Comparison of ENCODE assay signal across 8 cellular contexts in the genomic region with DNA sequence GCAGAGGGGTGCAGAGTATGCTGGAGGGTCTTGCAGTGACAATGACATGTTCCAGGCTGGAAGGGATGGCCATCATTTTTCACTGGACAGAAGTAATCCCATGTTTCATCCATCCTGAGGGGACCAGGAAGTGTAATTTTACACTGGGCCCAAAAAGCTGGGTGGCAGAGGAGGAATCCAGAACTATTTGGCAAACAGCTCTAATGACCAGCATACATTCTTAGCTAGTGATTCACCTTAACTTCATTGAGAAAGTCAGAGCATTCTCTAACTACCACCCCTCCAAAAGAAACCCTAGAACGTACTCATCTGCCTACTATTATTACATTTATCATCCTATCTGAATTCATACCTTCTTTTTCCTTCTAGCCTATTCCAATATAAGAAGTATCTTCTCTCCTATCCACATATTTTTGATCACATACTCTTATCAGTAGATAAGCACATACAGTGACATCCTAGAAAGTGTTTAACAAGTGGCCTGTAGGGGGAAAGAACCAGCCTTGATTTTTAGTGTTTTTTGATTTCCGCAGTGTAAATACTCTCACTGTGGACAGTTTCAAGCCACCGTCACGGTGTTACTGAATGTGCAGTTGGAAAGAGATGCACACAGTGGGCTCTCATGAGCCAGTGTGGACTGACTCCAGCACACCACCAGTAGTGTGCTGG.
DNase-seq lines count a peak whose midpoint lies in the region; TF ChIP-seq lines count a peak whose summit lies in the region.

No MANE protein-coding gene starts in this region.

- H3K79me2 ChIP-seq in Karpas-422 (ENCODE audit: low read length), result peaks cover 88% of the 10 kb centered on the region

- DNase-seq in BJ (ENCODE audit: low read depth) (peak; percentile 49), M059J (ENCODE audit: low read depth) (peak; percentile 88), dermis blood vessel endothelial cell (peak; percentile 18), myocyte (ENCODE audit: low read depth) (peak; percentile 75), Karpas-422 (no peak), HK-2 (ENCODE audit: unreplicated experiment) (no peak), cerebellar nuclear complex (lab: John Stamatoyannopoulos, UW) (no peak)
- DNase-seq in activated naive CD4-positive, alpha-beta T cell treated with anti-CD3 and anti-CD28 coated beads, Interleukin-2, amount 50 U/mL, for 16 hours, result no peak

- TF ChIP-seq CTCF in BJ (IDR thresholded peaks at IDR 0.05; ENCODE audit: insufficient read depth, low read depth, low read length), result peak; percentile 23; the same call in 1 of the 2 replicates

- POLR2A ChIA-PET in BJ (lab: Charles Lee), result no interaction called here

- H2AFZ ChIP-seq in Karpas-422 (ENCODE audit: low read length), result no peak overlapping the region

- H3K4me1 ChIP-seq in Karpas-422 (ENCODE audit: low read length), result peaks cover 26% of the 10 kb centered on the region

- no peak overlapping the region for H3K4me2 ChIP-seq in Karpas-422 (ENCODE audit: low read depth, low read length, poor library complexity, severe bottlenecking)

- H3K27ac ChIP-seq in Karpas-422 (ENCODE audit: low read length), result no peak overlapping the region

- no peaks in the 10 kb centered on the region for H3K9me3 ChIP-seq in Karpas-422 (ENCODE audit: low read length)

- no peak overlapping the region for H3K9ac ChIP-seq in Karpas-422 (ENCODE audit: low read length)

- H4K20me1 ChIP-seq in Karpas-422 (ENCODE audit: insufficient read depth, low read depth, low read length), result no peaks in the 10 kb centered on the region

- CTCF ChIA-PET in BJ (lab: Yijun Ruan, JAX), result interaction anchor here (1.0 to 1.3 kb wide), 2 partner anchors 21 to 69 kb away, joined by 3 to 4 read pairs; no protein-coding TSS in a partner anchor

- H3K4me3 ChIP-seq in BJ (ENCODE audit: low read depth, low read length), result no peak overlapping the region
- no peak overlapping the region for H3K4me3 ChIP-seq in Karpas-422 (ENCODE audit: low read length)

- H3K9me2 ChIP-seq in Karpas-422 (replicated peaks; ENCODE audit: insufficient read depth, low read length), result no peaks in the 10 kb centered on the region

- no peaks in the 10 kb centered on the region for H3K27me3 ChIP-seq in BJ (ENCODE audit: control insufficient read depth, insufficient read depth, low read length)
- no peaks in the 10 kb centered on the region for H3K27me3 ChIP-seq in Karpas-422 (ENCODE audit: low read length)

- H3K36me3 ChIP-seq in BJ (ENCODE audit: control insufficient read depth, insufficient read depth, low read length) (no peaks in the 10 kb centered on the region), Karpas-422 (ENCODE audit: insufficient read depth, low read length) (peaks cover 5% of the 10 kb centered on the region; the same call in 1 of the 2 replicates)

Comparison
In these comparisons a context has a peak if more than half of its experiments do, and no peak if none do; other contexts are left out.
1. DNase-seq: peak in BJ (single experiment), M059J (single experiment), dermis blood vessel endothelial cell (single experiment) and myocyte (single experiment); none in Karpas-422 (single experiment), HK-2 (single experiment), cerebellar nuclear complex (0 of 2) and activated naive CD4-positive, alpha-beta T cell treated with anti-CD3 and anti-CD28 coated beads, Interleukin-2, amount 50 U/mL, for 16 hours (single experiment).